2 cellular contexts compared by ENCODE assay signal in the genomic region with DNA sequence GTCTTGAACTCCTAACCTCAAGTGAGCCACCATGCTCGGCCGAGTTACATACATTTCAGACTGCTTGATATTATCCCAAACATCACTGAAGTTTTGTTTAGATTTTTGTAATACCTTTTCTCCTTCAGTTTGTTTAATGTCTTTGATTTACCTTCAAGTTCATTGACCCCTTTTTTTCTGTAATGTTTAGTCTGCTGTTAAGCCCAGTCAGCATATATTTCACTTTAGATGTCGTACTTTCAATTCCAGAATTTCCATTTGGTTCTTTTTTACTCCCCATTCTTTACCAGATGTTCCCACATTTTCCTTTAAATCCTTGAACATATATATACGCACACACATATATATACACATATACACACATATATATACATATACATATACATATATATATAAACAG.
TF ChIP-seq lines count a peak whose summit lies in the region.

No MANE protein-coding gene starts in this region.

TF ChIP-seq in IMR-90, 13 proteins besides CTCF, POLR2A, EP300 and RAD21:
- TF ChIP-seq MAFK (IDR thresholded peaks at IDR 0.05; ENCODE audit: low read depth, low read length) (peak; percentile 91), CHD1 (IDR thresholded peaks at IDR 0.05; ENCODE audit: low read depth, low read length) (no peak)
TF ChIP-seq in IMR-90: peak in this region for 1.

TF ChIP-seq in H1, 55 proteins besides CTCF, POLR2A, EP300 and RAD21:
- TF ChIP-seq MAFK (IDR thresholded peaks at IDR 0.05; ENCODE audit: low read depth, low read length) (0 out of 2 replicates have a peak, but pooled peaks have one; percentile 9), GTF2F1 (IDR thresholded peaks at IDR 0.05; ENCODE audit: borderline replicate concordance, low read depth, low read length) (no peak)
